In the genomic region with DNA sequence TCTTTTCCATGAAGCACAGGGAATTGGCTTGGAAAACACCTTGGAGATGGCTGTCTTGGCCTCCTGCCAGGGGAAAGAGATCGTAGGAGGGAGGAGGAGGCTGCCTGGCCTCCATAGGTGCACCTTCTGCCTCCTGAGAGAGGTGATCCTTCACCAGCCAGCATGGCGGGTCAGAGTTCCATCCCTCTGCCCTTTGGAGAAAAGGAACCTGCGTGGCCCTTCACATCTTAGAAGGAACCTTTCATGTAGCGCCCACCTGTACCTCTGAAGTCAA, we compare ENCODE assay signal across 13 cellular contexts. TPM values are rescaled to one million over a fixed set of nuclear protein-coding genes. Genes with fewer than 3 reads are reported as not detected.
"Had no signal": no experiment of that assay in that cellular context is flagged by ENCODE, and none has a peak within 500 bp of the region (broad histone marks: within the 10 kb centered on the region; RNA-seq: fewer than 3 reads in every experiment).

No MANE protein-coding gene starts in this region.

- H3K4me1 ChIP-seq: pancreas, sigmoid colon, upper lobe of left lung had no signal

- H3K4me3 ChIP-seq: ascending aorta, cardiac muscle cell, coronary artery, pancreas, psoas muscle, sigmoid colon, upper lobe of left lung had no signal

- H3K27me3 ChIP-seq: ascending aorta, cardiac muscle cell, pancreas, sigmoid colon, upper lobe of left lung had no signal

- H3K27ac ChIP-seq: ascending aorta, cardiac muscle cell, coronary artery, pancreas, psoas muscle, sigmoid colon, upper lobe of left lung, WERI-Rb-1 had no signal

- H3K9me3 ChIP-seq: ascending aorta, pancreas, psoas muscle, sigmoid colon, upper lobe of left lung had no signal

- H3K36me3 ChIP-seq: ascending aorta, cardiac muscle cell, pancreas, sigmoid colon, upper lobe of left lung, WERI-Rb-1 had no signal

- ATAC-seq: activated CD4-positive, CD25-positive, alpha-beta regulatory T cell treated with anti-CD3 and anti-CD28 coated beads, Interleukin-2, amount 50 U/mL, for 24 hours; stimulated activated effector memory CD8-positive, alpha-beta T cell treated with anti-CD3 and anti-CD28 coated beads, Interleukin-12 subunit alpha, Interleukin-12 subunit beta, amount 100 ng/mL, for 72 hours had no signal

- DNase-seq: activated gamma-delta T cell had no signal

RNA-seq across cellular contexts. Expression of a gene that starts 58.2 kb away (rescaled TPM):
- total RNA-seq: activated CD8-positive, alpha-beta memory T cell treated with anti-CD3 and anti-CD28 coated beads for 36 hours; activated naive CD8-positive, alpha-beta T cell treated with anti-CD3 and anti-CD28 coated beads, Interleukin-2, amount 10 ng/mL, durations not matched to agents 7 days and 5 days; ascending aorta had no signal
